Comparison of ENCODE assay signal across 1 cellular context in genomic region chr3:129399145-129399894, GRCh38.
A peak's percentile ranks its signal among the peaks of the same experiment; 100 is the strongest.
TF ChIP-seq lines count a peak whose summit lies in the region.

No MANE protein-coding gene starts in this region.

TF ChIP-seq in K562, 482 proteins besides CTCF, POLR2A, EP300 and RAD21 (continued from another document and continues in another):
- TF ChIP-seq NKRF (IDR thresholded peaks at IDR 0.05; ENCODE audit: borderline replicate concordance), result peak; percentile 75; the same call in 1 of the 2 replicates
- TF ChIP-seq ZFX (CRISPR knock-in tag; IDR thresholded peaks at IDR 0.05), result peak; percentile 77
- peak; percentile 97 for TF ChIP-seq GABPA (tag; conservative IDR thresholded peaks at IDR 0.05; ENCODE audit: low read depth)
- 0 out of 2 replicates have a peak, but pooled peaks have one; percentile 72 for TF ChIP-seq KLF1 (tag; IDR thresholded peaks at IDR 0.05)
- TF ChIP-seq E2F4 (CRISPR knock-in tag; IDR thresholded peaks at IDR 0.05; ENCODE audit: low read depth), result no peak
- peak; percentile 99 for TF ChIP-seq CTCFL (IDR thresholded peaks at IDR 0.05; ENCODE audit: borderline replicate concordance, insufficient read depth, low read depth, low read length, poor library complexity, severe bottlenecking)
- peak; percentile 43; the same call in 1 of the 2 replicates for TF ChIP-seq KLF6 (CRISPR knock-in tag; IDR thresholded peaks at IDR 0.05; ENCODE audit: borderline replicate concordance)
- TF ChIP-seq SIX5 (IDR thresholded peaks at IDR 0.05; ENCODE audit: borderline replicate concordance in 1 of 2, insufficient read depth in 1 of 2, low read depth in 1 of 2, low read length in 2 of 2), result peak; percentile 50 to 54; a peak in 3 of 4 replicates
- TF ChIP-seq CHCHD3 (CRISPR knock-in tag; IDR thresholded peaks at IDR 0.05), result no peak
- no peak for TF ChIP-seq ZBTB7A (IDR thresholded peaks at IDR 0.05; ENCODE audit: borderline replicate concordance, control insufficient read depth, low read depth, low read length)
- TF ChIP-seq ZNF766 (CRISPR knock-in tag; conservative IDR thresholded peaks at IDR 0.05), result 0 out of 2 replicates have a peak, but pooled peaks have one; percentile 26
- no peak for TF ChIP-seq CHD7 (IDR thresholded peaks at IDR 0.05; ENCODE audit: low read depth, low read length)
- TF ChIP-seq ZBTB12 (CRISPR knock-in tag; IDR thresholded peaks at IDR 0.05), result no peak
- TF ChIP-seq TOE1 (IDR thresholded peaks at IDR 0.05; ENCODE audit: borderline replicate concordance), result peak; percentile 72
- no peak for TF ChIP-seq TOE1 (CRISPR knock-in tag; IDR thresholded peaks at IDR 0.05; ENCODE audit: borderline replicate concordance, low read depth)
- no peak for TF ChIP-seq ZNF274 (IDR thresholded peaks at IDR 0.05; ENCODE audit: borderline replicate concordance, low read depth, low read length)
- TF ChIP-seq LCOR (CRISPR knock-in tag; IDR thresholded peaks at IDR 0.05), result peak; percentile 93
- no peak for TF ChIP-seq ZBTB33 (CRISPR knock-in tag; IDR thresholded peaks at IDR 0.05)
- no peak for TF ChIP-seq GATA2 (CRISPR knock-in tag; IDR thresholded peaks at IDR 0.05)
- TF ChIP-seq SIN3A (IDR thresholded peaks at IDR 0.05; ENCODE audit: borderline replicate concordance in 2 of 2, control insufficient read depth in 1 of 2, low read depth in 2 of 2, low read length in 2 of 2), result peak in 1 of 2 experiments; percentile 96; a peak in 2 of 4 replicates
- peak; percentile 99 for TF ChIP-seq NFIC (IDR thresholded peaks at IDR 0.05)
- peak; percentile 92 for TF ChIP-seq GABPB1 (CRISPR knock-in tag; IDR thresholded peaks at IDR 0.05)
- peak; percentile 82 for TF ChIP-seq HCFC1 (IDR thresholded peaks at IDR 0.05; ENCODE audit: low read depth, low read length)
- TF ChIP-seq ETV1 (tag; conservative IDR thresholded peaks at IDR 0.05; ENCODE audit: low read depth), result peak; percentile 95
- TF ChIP-seq ELK1 (CRISPR knock-in tag; IDR thresholded peaks at IDR 0.05), result no peak
- no peak for TF ChIP-seq ERF (CRISPR knock-in tag; IDR thresholded peaks at IDR 0.05)
- TF ChIP-seq TFAP4 (CRISPR knock-in tag; IDR thresholded peaks at IDR 0.05; ENCODE audit: borderline replicate concordance), result no peak
- TF ChIP-seq KAT8 (IDR thresholded peaks at IDR 0.05; ENCODE audit: low read depth), result 0 out of 2 replicates have a peak, but pooled peaks have one; percentile 32
- peak; percentile 37; the same call in 1 of the 2 replicates for TF ChIP-seq RB1 (IDR thresholded peaks at IDR 0.05; ENCODE audit: low read depth)
- peak; percentile 76 for TF ChIP-seq ZZZ3 (IDR thresholded peaks at IDR 0.05)
- TF ChIP-seq ZNF57 (CRISPR knock-in tag; IDR thresholded peaks at IDR 0.05), result no peak
